Comparison of ENCODE assay signal across 9 cellular contexts in the genomic region with DNA sequence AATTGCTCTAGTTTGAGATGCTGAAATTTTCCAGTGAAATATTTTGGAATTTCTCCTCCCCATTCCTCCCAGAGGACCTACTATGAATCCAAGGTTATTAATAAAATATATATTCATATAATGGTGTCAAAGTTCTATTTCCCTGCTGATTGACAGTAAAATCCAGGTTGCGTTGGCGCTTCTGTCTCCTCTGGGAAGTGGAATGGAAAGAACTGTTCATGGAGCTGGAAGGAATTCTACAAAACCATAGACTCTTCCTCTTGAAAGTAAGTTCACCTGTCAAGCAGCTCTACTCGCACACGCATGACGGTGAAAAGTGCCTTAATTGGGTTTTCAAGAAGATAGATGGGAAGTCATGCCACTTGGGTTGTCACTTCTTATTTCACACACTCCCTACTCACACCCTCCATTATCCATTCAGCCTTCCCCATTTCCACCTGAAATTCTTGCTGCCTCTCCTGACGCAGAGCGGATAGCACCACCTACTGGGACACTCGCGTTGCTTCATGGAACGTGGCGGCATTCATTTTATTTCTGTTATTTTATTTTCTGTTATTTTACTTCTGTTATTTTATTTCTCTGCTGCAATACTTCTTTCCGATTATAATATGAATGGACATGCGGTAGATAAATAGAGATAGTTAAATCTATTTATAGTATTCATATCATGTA.
DNase-seq lines count a peak whose midpoint lies in the region; ATAC-seq and TF ChIP-seq lines count a peak whose summit lies in the region.
"Had no signal": no experiment of that assay in that cellular context is flagged by ENCODE, and none has a peak within 500 bp of the region (broad histone marks: within the 10 kb centered on the region; RNA-seq: fewer than 3 reads in every experiment).

No MANE protein-coding gene starts in this region.

- WGBS in spleen, 5 donors, result 31 to 39% (median 34%) methylated on average over 13 of the region's 13 CpGs

- no peaks in the 10 kb centered on the region for H3K36me3 Mint-ChIP-seq in activated CD8-positive, alpha-beta T cell treated with anti-CD3 and anti-CD28 coated beads, Interleukin-2, amount 10 ng/mL, durations not matched to agents 7 days and 5 days (ENCODE audit: low read depth)

- no peaks in the 10 kb centered on the region for H3K36me3 ChIP-seq in spleen

- CTCF ChIA-PET in activated CD8-positive, alpha-beta T cell treated with anti-CD3 and anti-CD28 coated beads, Interleukin-2, amount 10 ng/mL, durations not matched to agents 7 days and 5 days (lab: Charles Lee), result no interaction called here

- DNase-seq in NCI-H510A (lab: John Stamatoyannopoulos, UW), result peak; percentile 0
- DNase-seq in NCI-H510A treated with DMSO at 0.1 percent for 48 hours (lab: John Stamatoyannopoulos, UW), result no peak
- peak; percentile 31 for DNase-seq in NCI-H69 (lab: John Stamatoyannopoulos, UW)
- peak in 1 of 2 donors; percentile 5 for DNase-seq in foreskin fibroblast
- DNase-seq in spleen, result no peak
- DNase-seq in activated CD8-positive, alpha-beta T cell treated with anti-CD3 and anti-CD28 coated beads, Interleukin-2, amount 10 ng/mL, durations not matched to agents 7 days and 5 days, result no peak
- DNase-seq in G401 (ENCODE audit: low spot score), result no peak
- no peak for DNase-seq in effector CD4-positive, alpha-beta T cell
- DNase-seq: activated CD4-positive, alpha-beta T cell treated with anti-CD3 and anti-CD28 coated beads, Interleukin-2, amount 50 U/mL, for 4 hours had no signal

- TF ChIP-seq POLR2A in spleen (IDR thresholded peaks at IDR 0.05), result no peak

- ATAC-seq in activated CD8-positive, alpha-beta T cell treated with anti-CD3 and anti-CD28 coated beads, Interleukin-2, amount 10 ng/mL, durations not matched to agents 7 days and 5 days, result no peak

- no peak overlapping the region for H3K27ac ChIP-seq in spleen

- H3K4me3 ChIP-seq in foreskin fibroblast (ENCODE audit: low read depth in 1 of 2, low read length in 2 of 2) (no peak overlapping the region), spleen (no peak overlapping the region)

- H3K27me3 ChIP-seq in spleen (replicated peaks in 1 of 7), result no peaks in the 10 kb centered on the region

- H3K27ac Mint-ChIP-seq in activated CD8-positive, alpha-beta T cell treated with anti-CD3 and anti-CD28 coated beads, Interleukin-2, amount 10 ng/mL, durations not matched to agents 7 days and 5 days, result no peak overlapping the region

- no peaks in the 10 kb centered on the region for H3K9me3 Mint-ChIP-seq in activated CD8-positive, alpha-beta T cell treated with anti-CD3 and anti-CD28 coated beads, Interleukin-2, amount 10 ng/mL, durations not matched to agents 7 days and 5 days (ENCODE audit: insufficient read depth)

- no peaks in the 10 kb centered on the region for H3K9me3 ChIP-seq in spleen

- POLR2A ChIA-PET in activated CD8-positive, alpha-beta T cell treated with anti-CD3 and anti-CD28 coated beads, Interleukin-2, amount 10 ng/mL, durations not matched to agents 7 days and 5 days (lab: Charles Lee), result no interaction called here

- in situ Hi-C loops in G401 (cut with HindIII; ENCODE audit: low sequenced_read_pairs), result no loop called here

- TF ChIP-seq CTCF in foreskin fibroblast (IDR thresholded peaks at IDR 0.05; ENCODE audit: low read depth, low read length) (peak; percentile 51), spleen (IDR thresholded peaks at IDR 0.05 in 8 of 11, conservative IDR thresholded peaks at IDR 0.05 in 3 of 11) (peak in 7 of 11 experiments; percentile 23 to 39 (median 36))

- no peaks in the 10 kb centered on the region for H3K4me1 Mint-ChIP-seq in activated CD8-positive, alpha-beta T cell treated with anti-CD3 and anti-CD28 coated beads, Interleukin-2, amount 10 ng/mL, durations not matched to agents 7 days and 5 days (ENCODE audit: low read depth)

- no peaks in the 10 kb centered on the region for H3K4me1 ChIP-seq in spleen

- no peaks in the 10 kb centered on the region for H3K27me3 Mint-ChIP-seq in activated CD8-positive, alpha-beta T cell treated with anti-CD3 and anti-CD28 coated beads, Interleukin-2, amount 10 ng/mL, durations not matched to agents 7 days and 5 days (ENCODE audit: low read depth)

- intact Hi-C loops in spleen (cut with DNase I; ENCODE audit: low total_unique reads), result no loop called here

- no peak overlapping the region for H3K4me3 Mint-ChIP-seq in activated CD8-positive, alpha-beta T cell treated with anti-CD3 and anti-CD28 coated beads, Interleukin-2, amount 10 ng/mL, durations not matched to agents 7 days and 5 days

Comparison
In these comparisons a context has a peak if more than half of its experiments do, and no peak if none do; other contexts are left out.
1. DNase-seq: peak in NCI-H510A (single experiment) and NCI-H69 (single experiment); none in NCI-H510A treated with DMSO at 0.1 percent for 48 hours (single experiment), spleen (single experiment), activated CD8-positive, alpha-beta T cell treated with anti-CD3 and anti-CD28 coated beads, Interleukin-2, amount 10 ng/mL, durations not matched to agents 7 days and 5 days (single experiment), G401 (single experiment) and effector CD4-positive, alpha-beta T cell (single experiment).